In genomic region chr3:97863775-97864174, GRCh38 we compare ENCODE assay signal across 30 cellular contexts.
"Had no signal": no experiment of that assay in that cellular context is flagged by ENCODE, and none has a peak within 500 bp of the region (broad histone marks: within the 10 kb centered on the region; RNA-seq: fewer than 3 reads in every experiment).

No MANE protein-coding gene starts in this region.

- H3K27ac Mint-ChIP-seq: activated CD4-positive, alpha-beta memory T cell treated with anti-CD3 and anti-CD28 coated beads, Interleukin-2, amount 10 ng/mL, durations not matched to agents 7 days and 5 days; activated CD4-positive, alpha-beta T cell treated with anti-CD3 and anti-CD28 coated beads, Interleukin-2, amount 10 ng/mL, durations not matched to agents 7 days and 5 days; activated naive CD4-positive, alpha-beta T cell treated with anti-CD3 and anti-CD28 coated beads, Interleukin-2, amount 10 ng/mL, durations not matched to agents 7 days and 5 days; activated naive CD4-positive, alpha-beta T cell treated with anti-CD3 and anti-CD28 coated beads, Interleukin-2, amount 50 U/mL, for 72 hours; activated naive CD8-positive, alpha-beta T cell treated with anti-CD3 and anti-CD28 coated beads, Interleukin-2, amount 10 ng/mL, durations not matched to agents 7 days and 5 days; activated T-cell treated with anti-CD3 and anti-CD28 coated beads, Interleukin-2, amount 50 U/mL, for 24 hours; activated T-cell treated with anti-CD3 and anti-CD28 coated beads, Interleukin-2, amount 50 U/mL, for 72 hours; brain; dendritic cell treated with granulocyte-macrophage colony-stimulating factor and Interleukin-4, amounts not matched to agents 40 ng/mL and 50 ng/mL, for 4 days; endodermal cell; T-helper 17 cell; T-helper 2 cell treated with Interferon-gamma antibody and Interleukin-4, amounts not matched to agents 5 μg/mL and 100 μg/mL, for 36 hours; WTC11 had no signal

- H3K36me3 Mint-ChIP-seq: activated naive CD4-positive, alpha-beta T cell treated with anti-CD3 and anti-CD28 coated beads, Interleukin-2, amount 10 ng/mL, durations not matched to agents 7 days and 5 days; activated naive CD4-positive, alpha-beta T cell treated with anti-CD3 and anti-CD28 coated beads, Interleukin-2, amount 50 U/mL, for 72 hours; activated naive CD8-positive, alpha-beta T cell treated with anti-CD3 and anti-CD28 coated beads, Interleukin-2, amount 10 ng/mL, durations not matched to agents 7 days and 5 days; WTC11 had no signal

- H3K27me3 ChIP-seq: ascending aorta, breast epithelium, cardiac muscle cell, dorsolateral prefrontal cortex had no signal

- H3K4me3 ChIP-seq: ascending aorta, breast epithelium, cardiac muscle cell, coronary artery, dorsolateral prefrontal cortex had no signal

- H3K36me3 ChIP-seq: breast epithelium, cardiac muscle cell had no signal

- H3K27me3 Mint-ChIP-seq: activated CD4-positive, alpha-beta memory T cell treated with anti-CD3 and anti-CD28 coated beads, Interleukin-2, amount 10 ng/mL, durations not matched to agents 7 days and 5 days; activated CD4-positive, alpha-beta T cell treated with anti-CD3 and anti-CD28 coated beads, Interleukin-2, amount 10 ng/mL, durations not matched to agents 7 days and 5 days; activated naive CD4-positive, alpha-beta T cell treated with anti-CD3 and anti-CD28 coated beads, Interleukin-2, amount 10 ng/mL, durations not matched to agents 7 days and 5 days; activated naive CD8-positive, alpha-beta T cell treated with anti-CD3 and anti-CD28 coated beads, Interleukin-2, amount 10 ng/mL, durations not matched to agents 7 days and 5 days; activated T-cell treated with anti-CD3 and anti-CD28 coated beads, Interleukin-2, amount 50 U/mL, for 24 hours; brain; central memory CD8-positive, alpha-beta T cell; dendritic cell treated with granulocyte-macrophage colony-stimulating factor and Interleukin-4, amounts not matched to agents 40 ng/mL and 50 ng/mL, for 4 days; T-helper 17 cell had no signal

- H3K4me1 ChIP-seq: ascending aorta, breast epithelium had no signal

- DNase-seq: activated CD4-positive, alpha-beta memory T cell treated with anti-CD3 and anti-CD28 coated beads, Interleukin-2, amount 10 ng/mL, durations not matched to agents 7 days and 5 days; activated CD4-positive, alpha-beta T cell treated with anti-CD3 and anti-CD28 coated beads for 1 hour; activated CD4-positive, alpha-beta T cell treated with anti-CD3 and anti-CD28 coated beads for 4 hours; activated CD4-positive, alpha-beta T cell treated with anti-CD3 and anti-CD28 coated beads, Interleukin-2, amount 10 ng/mL, durations not matched to agents 7 days and 5 days; activated CD4-positive, alpha-beta T cell treated with anti-CD3 and anti-CD28 coated beads, Interleukin-2, amount 50 U/mL, for 4 hours; activated CD8-positive, alpha-beta memory T cell treated with anti-CD3 and anti-CD28 coated beads, Interleukin-2, amount 50 U/mL, for 48 hours; activated gamma-delta T cell; activated naive CD4-positive, alpha-beta T cell; activated naive CD4-positive, alpha-beta T cell treated with anti-CD3 and anti-CD28 coated beads, Interleukin-2, amount 10 ng/mL, durations not matched to agents 7 days and 5 days; activated naive CD8-positive, alpha-beta T cell treated with anti-CD3 and anti-CD28 coated beads, Interleukin-2, amount 10 ng/mL, durations not matched to agents 7 days and 5 days; activated T-cell treated with anti-CD3 and anti-CD28 coated beads for 4 hours; activated T-cell treated with anti-CD3 and anti-CD28 coated beads, Interleukin-2, amount 50 U/mL, for 24 hours; activated T-cell treated with anti-CD3 and anti-CD28 coated beads, Interleukin-2, amount 50 U/mL, for 72 hours; dorsolateral prefrontal cortex; effector memory CD4-positive, alpha-beta T cell; endodermal cell; T-helper 1 cell; T-helper 17 cell had no signal

- H3K27ac ChIP-seq: ascending aorta, breast epithelium, cardiac muscle cell, coronary artery, dorsolateral prefrontal cortex, VCaP had no signal

- H3K9me3 Mint-ChIP-seq: activated CD4-positive, alpha-beta T cell treated with anti-CD3 and anti-CD28 coated beads, Interleukin-2, amount 10 ng/mL, durations not matched to agents 7 days and 5 days; activated naive CD4-positive, alpha-beta T cell treated with anti-CD3 and anti-CD28 coated beads, Interleukin-2, amount 10 ng/mL, durations not matched to agents 7 days and 5 days; activated naive CD4-positive, alpha-beta T cell treated with anti-CD3 and anti-CD28 coated beads, Interleukin-2, amount 50 U/mL, for 72 hours; activated naive CD8-positive, alpha-beta T cell treated with anti-CD3 and anti-CD28 coated beads, Interleukin-2, amount 10 ng/mL, durations not matched to agents 7 days and 5 days; activated T-cell treated with anti-CD3 and anti-CD28 coated beads, Interleukin-2, amount 50 U/mL, for 24 hours; activated T-cell treated with anti-CD3 and anti-CD28 coated beads, Interleukin-2, amount 50 U/mL, for 72 hours; central memory CD8-positive, alpha-beta T cell; dendritic cell treated with granulocyte-macrophage colony-stimulating factor and Interleukin-4, amounts not matched to agents 40 ng/mL and 50 ng/mL, for 4 days; endodermal cell; T-helper 2 cell treated with Interferon-gamma antibody and Interleukin-4, amounts not matched to agents 5 μg/mL and 100 μg/mL, for 36 hours; WTC11 had no signal

- H3K4me3 Mint-ChIP-seq: activated CD4-positive, alpha-beta memory T cell treated with anti-CD3 and anti-CD28 coated beads, Interleukin-2, amount 10 ng/mL, durations not matched to agents 7 days and 5 days; activated CD4-positive, alpha-beta T cell treated with anti-CD3 and anti-CD28 coated beads, Interleukin-2, amount 10 ng/mL, durations not matched to agents 7 days and 5 days; activated naive CD4-positive, alpha-beta T cell treated with anti-CD3 and anti-CD28 coated beads, Interleukin-2, amount 10 ng/mL, durations not matched to agents 7 days and 5 days; activated naive CD8-positive, alpha-beta T cell treated with anti-CD3 and anti-CD28 coated beads, Interleukin-2, amount 10 ng/mL, durations not matched to agents 7 days and 5 days; activated T-cell treated with anti-CD3 and anti-CD28 coated beads, Interleukin-2, amount 50 U/mL, for 24 hours; activated T-cell treated with anti-CD3 and anti-CD28 coated beads, Interleukin-2, amount 50 U/mL, for 72 hours; brain; central memory CD8-positive, alpha-beta T cell; dendritic cell treated with granulocyte-macrophage colony-stimulating factor and Interleukin-4, amounts not matched to agents 40 ng/mL and 50 ng/mL, for 4 days; endodermal cell; T-helper 17 cell; T-helper 2 cell treated with Interferon-gamma antibody and Interleukin-4, amounts not matched to agents 5 μg/mL and 100 μg/mL, for 36 hours; WTC11 had no signal

- ATAC-seq: activated naive CD4-positive, alpha-beta T cell treated with anti-CD3 and anti-CD28 coated beads, Interleukin-2, amount 50 U/mL, for 72 hours; activated T-cell treated with anti-CD3 and anti-CD28 coated beads, Interleukin-2, amount 50 U/mL, for 72 hours; T-helper 17 cell; WTC11 had no signal

- H3K4me1 Mint-ChIP-seq: activated CD4-positive, alpha-beta T cell treated with anti-CD3 and anti-CD28 coated beads, Interleukin-2, amount 10 ng/mL, durations not matched to agents 7 days and 5 days; activated naive CD4-positive, alpha-beta T cell treated with anti-CD3 and anti-CD28 coated beads, Interleukin-2, amount 10 ng/mL, durations not matched to agents 7 days and 5 days; brain; central memory CD8-positive, alpha-beta T cell had no signal

- FAIRE-seq: frontal cortex had no signal

- H3K9me3 ChIP-seq: breast epithelium had no signal
